ENCODE assay signal across 11 cellular contexts in genomic region chr7:155467846-155468821, GRCh38. TPM values are rescaled to one million over a fixed set of nuclear protein-coding genes. Genes with fewer than 3 reads are reported as not detected.
A peak's percentile ranks its signal among the peaks of the same experiment; 100 is the strongest.
DNase-seq lines count a peak whose midpoint lies in the region; ATAC-seq, FAIRE-seq and TF ChIP-seq lines count a peak whose summit lies in the region.
"Had no signal": no experiment of that assay in that cellular context is flagged by ENCODE, and none has a peak within 500 bp of the region (broad histone marks: within the 10 kb centered on the region; RNA-seq: fewer than 3 reads in every experiment).

No MANE protein-coding gene starts in this region.

- no peak for TF ChIP-seq POLR2A in uterus (IDR thresholded peaks at IDR 0.05)

- H3K9me3 ChIP-seq in pancreas, result no peaks in the 10 kb centered on the region
- no peaks in the 10 kb centered on the region for H3K9me3 ChIP-seq in uterus

- whole genome bisulfite sequencing in pancreas, 2 donors, result 3 to 4% methylated on average over 61 to 70 of the region's 70 CpGs

- H3K4me1 ChIP-seq in pancreas (peaks cover 0 to 10% (median 5%) of the 10 kb centered on the region in 3 donors), uterus (peaks cover 0 to 9% of the 10 kb centered on the region in 2 donors)

- H3K27ac ChIP-seq in pancreas, result no peak overlapping the region
- H3K27ac ChIP-seq in uterus, result no peak overlapping the region

- TF ChIP-seq CTCF in Calu3 (IDR thresholded peaks at IDR 0.05; ENCODE audit: unreplicated experiment) (no peak), endothelial cell (IDR thresholded peaks at IDR 0.05; ENCODE audit: unreplicated experiment) (no peak), pancreas (IDR thresholded peaks at IDR 0.05) (no peak), uterus (IDR thresholded peaks at IDR 0.05) (no peak)

- H3K27me3 Mint-ChIP-seq in Calu3 (ENCODE audit: unreplicated experiment) (peaks cover 39% of the 10 kb centered on the region), endothelial cell (ENCODE audit: unreplicated experiment) (peaks cover 30% of the 10 kb centered on the region)

- H3K27ac Mint-ChIP-seq in Calu3 (ENCODE audit: unreplicated experiment) (no peak overlapping the region), endothelial cell (ENCODE audit: unreplicated experiment) (no peak overlapping the region)
- H3K27ac Mint-ChIP-seq: T-helper 2 cell treated with Interferon-gamma antibody and Interleukin-4, amounts not matched to agents 5 μg/mL and 100 μg/mL, for 36 hours had no signal

- H3K4me3 ChIP-seq in pancreas (peak overlapping the region in 1 of 4 donors; percentile 38), uterus (no peak overlapping the region)

- intact Hi-C loops in Calu3 (cut with micrococcal nuclease; ENCODE audit: unreplicated experiment) (no loop called here), pancreas (cut with DNase I) (no loop called here), uterus (cut with DNase I; ENCODE audit: low total_unique reads) (no loop called here)

- ATAC-seq in HG03460 (IDR thresholded peaks at IDR 0.05; ENCODE audit: unreplicated experiment) (peak; percentile 29), pancreas (peak in 3 of 4 donors; percentile 36 to 56 (median 39)), GM19035 (IDR thresholded peaks at IDR 0.05; ENCODE audit: unreplicated experiment) (no peak)

- H3K27me3 ChIP-seq in pancreas (peaks cover 0 to 77% (median 21%) of the 10 kb centered on the region in 4 donors), uterus (peaks cover 22 to 98% of the 10 kb centered on the region in 2 donors)

- H3K36me3 Mint-ChIP-seq in Calu3 (ENCODE audit: insufficient read depth, unreplicated experiment) (peaks cover 5% of the 10 kb centered on the region), endothelial cell (ENCODE audit: low read depth, unreplicated experiment) (no peaks in the 10 kb centered on the region)

- FAIRE-seq in pancreas (lab: Jason Lieb, UNC) (no peak), GM19239 (lab: Jason Lieb, UNC) (no peak)

- BruUV-seq in Calu3 (replicated peaks; lab: Mats Ljungman, UMichigan), result no TSS peak

- H3K36me3 ChIP-seq in pancreas (no peaks in the 10 kb centered on the region), uterus (no peaks in the 10 kb centered on the region)

- H3K9me3 Mint-ChIP-seq in Calu3 (ENCODE audit: low read depth, unreplicated experiment) (no peaks in the 10 kb centered on the region), endothelial cell (ENCODE audit: unreplicated experiment) (no peaks in the 10 kb centered on the region)
- H3K9me3 Mint-ChIP-seq: T-helper 2 cell treated with Interferon-gamma antibody and Interleukin-4, amounts not matched to agents 5 μg/mL and 100 μg/mL, for 36 hours had no signal

- peaks cover 23% of the 10 kb centered on the region for H3K4me1 Mint-ChIP-seq in Calu3 (ENCODE audit: low read depth, unreplicated experiment)
- H3K4me1 Mint-ChIP-seq in endothelial cell (ENCODE audit: unreplicated experiment), result peaks cover 28% of the 10 kb centered on the region

- CTCF ChIA-PET in Calu3 (lab: Charles Lee), result no interaction called here

- DNase-seq in Calu3 (peak; percentile 27), endothelial cell (ENCODE audit: low spot score) (no peak), pancreas (peak in 2 of 6 donors; percentile 64 to 68), uterus (no peak), NCI-H345 (lab: John Stamatoyannopoulos, UW) (no peak), GM19239 (ENCODE audit: insufficient read length, low spot score) (no peak)
- DNase-seq: NCI-H1048; stimulated activated CD4-positive, alpha-beta T cell treated with anti-CD3 and anti-CD28 coated beads, Interleukin-4, amount 100 ng/mL, for 4 hours had no signal

- H3K4me3 Mint-ChIP-seq in Calu3 (ENCODE audit: low read depth, unreplicated experiment) (peak overlapping the region; percentile 60), endothelial cell (ENCODE audit: unreplicated experiment) (peak overlapping the region; percentile 37)
- H3K4me3 Mint-ChIP-seq: T-helper 2 cell treated with Interferon-gamma antibody and Interleukin-4, amounts not matched to agents 5 μg/mL and 100 μg/mL, for 36 hours had no signal

RNA-seq across cellular contexts. Expression of gene EN2, which starts 10.2 kb away (rescaled TPM):
- 3.2 TPM in 2 replicates for total RNA-seq in Calu3 (2022)
- 2.1 TPM for total RNA-seq in endothelial cell (ENCODE audit: unreplicated experiment)
- total RNA-seq in pancreas, result not detected
- not detected for polyA plus RNA-seq in pancreas
- total RNA-seq in uterus, result 1 to 10 TPM in 1 of 4 donors, under 1 TPM in 1, not detected in 2; 0.15 to 2.1 TPM
